ENCODE assay signal across 22 cellular contexts in the genomic region with DNA sequence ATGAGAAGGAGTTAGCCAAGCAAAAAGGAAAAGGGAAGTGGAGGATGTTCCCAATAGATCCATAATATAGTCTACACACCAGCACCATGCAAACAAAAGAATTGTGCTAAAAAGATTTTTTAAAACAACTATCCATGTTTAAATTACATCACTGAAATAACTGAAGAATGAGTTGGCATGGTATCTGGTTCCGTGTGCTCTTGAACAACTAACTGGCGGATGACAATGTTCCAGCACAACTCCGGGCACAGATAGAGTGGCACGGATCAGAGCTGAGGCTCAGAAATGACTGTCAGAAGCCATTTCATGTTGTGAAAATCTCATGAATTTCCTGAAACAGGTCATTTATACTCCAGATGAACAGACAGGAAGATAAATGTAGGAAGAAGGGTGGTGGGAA.
"Had no signal": no experiment of that assay in that cellular context is flagged by ENCODE, and none has a peak within 500 bp of the region (broad histone marks: within the 10 kb centered on the region; RNA-seq: fewer than 3 reads in every experiment).

No MANE protein-coding gene starts in this region.

- H3K79me2 ChIP-seq: hepatocyte had no signal

- H3K4me2 ChIP-seq: hepatocyte had no signal

- H3K27ac ChIP-seq: adrenal gland, coronary artery, epithelial cell of prostate, hepatocyte, left lung, skin epidermis, transverse colon, vagina had no signal

- H3K36me3 ChIP-seq: adrenal gland, left lung, transverse colon, vagina had no signal

- DNase-seq: activated CD4-positive, alpha-beta memory T cell treated with anti-CD3 and anti-CD28 coated beads for 36 hours; activated CD4-positive, alpha-beta T cell treated with anti-CD3 and anti-CD28 coated beads for 36 hours; activated CD8-positive, alpha-beta memory T cell treated with anti-CD3 and anti-CD28 coated beads, Interleukin-2, amount 10 ng/mL, durations not matched to agents 7 days and 5 days; activated effector memory CD4-positive, alpha-beta T cell treated with Interleukin-2 at 50 U/mL for 16 hours; activated naive CD4-positive, alpha-beta T cell treated with anti-CD3 and anti-CD28 coated beads, Interleukin-2, amount 50 U/mL, for 16 hours; activated T-cell treated with anti-CD3 and anti-CD28 coated beads, Interleukin-2, amount 50 U/mL, for 1 hour; adrenal gland; central memory CD4-positive, alpha-beta T cell; effector CD8-positive, alpha-beta T cell; kidney; left lung; naive B cell; stimulated activated CD4-positive, alpha-beta T cell treated with anti-CD3 and anti-CD28 coated beads, Interleukin-15, amount 100 ng/mL, for 24 hours; stimulated activated CD4-positive, alpha-beta T cell treated with anti-CD3 and anti-CD28 coated beads, Interleukin-4, amount 100 ng/mL, for 1 hour; stimulated activated naive CD4-positive, alpha-beta T cell; T-helper 2 cell; transverse colon had no signal

- ATAC-seq: activated CD4-positive, alpha-beta T cell treated with anti-CD3 and anti-CD28 coated beads for 36 hours; activated CD8-positive, alpha-beta memory T cell treated with anti-CD3 and anti-CD28 coated beads, Interleukin-2, amount 10 ng/mL, durations not matched to agents 7 days and 5 days; left lung had no signal

- H3K27me3 ChIP-seq: adrenal gland, hepatocyte, vagina had no signal

- H2AFZ ChIP-seq: hepatocyte had no signal

- H3K9me3 ChIP-seq: adrenal gland, vagina had no signal

- H3K4me3 ChIP-seq: adrenal gland, coronary artery, hepatocyte, left lung, skin epidermis, transverse colon, vagina had no signal

- H3K4me1 ChIP-seq: adrenal gland, left lung, transverse colon, vagina had no signal
